ENCODE assay signal across 1 cellular context in genomic region chr16:2043296-2043979, GRCh38.
A peak's percentile ranks its signal among the peaks of the same experiment; 100 is the strongest.
TF ChIP-seq lines count a peak whose summit lies in the region.

No MANE protein-coding gene starts in this region.

TF ChIP-seq in GM12878, 131 proteins besides CTCF, POLR2A, EP300 and RAD21:
- TF ChIP-seq E4F1 (IDR thresholded peaks at IDR 0.05; ENCODE audit: borderline replicate concordance, partially characterized antibody) (no peak), HSF1 (IDR thresholded peaks at IDR 0.05; ENCODE audit: low read depth, low read length) (no peak), BHLHE40 (IDR thresholded peaks at IDR 0.05; ENCODE audit: borderline replicate concordance in 1 of 2, low read depth in 2 of 2, low read length in 1 of 2) (peak; percentile 68 to 85; a peak in 3 of 4 replicates), TCF7 (IDR thresholded peaks at IDR 0.05; ENCODE audit: borderline replicate concordance) (no peak), RB1 (IDR thresholded peaks at IDR 0.05; ENCODE audit: borderline replicate concordance) (no peak), SRF (IDR thresholded peaks at IDR 0.05; ENCODE audit: low read depth in 2 of 2, low read length in 2 of 2) (no peak)
- TF ChIP-seq, protein P1, sequence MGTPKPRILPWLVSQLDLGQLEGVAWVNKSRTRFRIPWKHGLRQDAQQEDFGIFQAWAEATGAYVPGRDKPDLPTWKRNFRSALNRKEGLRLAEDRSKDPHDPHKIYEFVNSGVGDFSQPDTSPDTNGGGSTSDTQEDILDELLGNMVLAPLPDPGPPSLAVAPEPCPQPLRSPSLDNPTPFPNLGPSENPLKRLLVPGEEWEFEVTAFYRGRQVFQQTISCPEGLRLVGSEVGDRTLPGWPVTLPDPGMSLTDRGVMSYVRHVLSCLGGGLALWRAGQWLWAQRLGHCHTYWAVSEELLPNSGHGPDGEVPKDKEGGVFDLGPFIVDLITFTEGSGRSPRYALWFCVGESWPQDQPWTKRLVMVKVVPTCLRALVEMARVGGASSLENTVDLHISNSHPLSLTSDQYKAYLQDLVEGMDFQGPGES (IDR thresholded peaks at IDR 0.05): no peak
